In genomic region chr15:90188914-90189748, GRCh38 we compare ENCODE assay signal across 2 cellular contexts.
TF ChIP-seq lines count a peak whose summit lies in the region.

No MANE protein-coding gene starts in this region.

TF ChIP-seq in GM12891, 5 proteins besides CTCF, POLR2A, EP300 and RAD21:
- TF ChIP-seq SPI1 (IDR thresholded peaks at IDR 0.05; ENCODE audit: low read depth, low read length) = peak; percentile 69
- TF ChIP-seq POLR2AphosphoS5 (IDR thresholded peaks at IDR 0.05; ENCODE audit: low read depth, low read length) = no peak

TF ChIP-seq in GM12878, 131 proteins besides CTCF, POLR2A, EP300 and RAD21:
- TF ChIP-seq IKZF2 (IDR thresholded peaks at IDR 0.05) = peak; percentile 42 to 65; a peak in 2 of 4 replicates
- no peak for TF ChIP-seq SMAD5 (IDR thresholded peaks at IDR 0.05; ENCODE audit: low read depth)
- TF ChIP-seq RUNX3 (IDR thresholded peaks at IDR 0.05; ENCODE audit: low read length) = no peak
- TF ChIP-seq BMI1 (IDR thresholded peaks at IDR 0.05; ENCODE audit: borderline replicate concordance) = no peak
- no peak for TF ChIP-seq NFYA (IDR thresholded peaks at IDR 0.05; ENCODE audit: borderline replicate concordance, low read depth, low read length)
- no peak for TF ChIP-seq RAD51 (IDR thresholded peaks at IDR 0.05)
- TF ChIP-seq SUZ12 (IDR thresholded peaks at IDR 0.05; ENCODE audit: unreplicated experiment) = no peak
- TF ChIP-seq STAT1 (conservative IDR thresholded peaks at IDR 0.05) = no peak
- peak in 1 of 2 experiments; percentile 64; a peak in 2 of 4 replicates for TF ChIP-seq ETV6 (conservative IDR thresholded peaks at IDR 0.05 in 1 of 2, IDR thresholded peaks at IDR 0.05 in 1 of 2; ENCODE audit: borderline replicate concordance in 1 of 2, low read depth in 1 of 2)
- TF ChIP-seq HDAC6 (IDR thresholded peaks at IDR 0.05; ENCODE audit: unreplicated experiment) = no peak
- TF ChIP-seq ZZZ3 (IDR thresholded peaks at IDR 0.05; ENCODE audit: control insufficient read depth, insufficient read length, low read depth) = no peak
- TF ChIP-seq ZBTB33 (IDR thresholded peaks at IDR 0.05) = no peak
- no peak for TF ChIP-seq SIX5 (IDR thresholded peaks at IDR 0.05; ENCODE audit: low read depth, low read length, severe bottlenecking)
- TF ChIP-seq E2F8 (IDR thresholded peaks at IDR 0.05; ENCODE audit: low read depth, partially characterized antibody) = no peak
- TF ChIP-seq ZNF687 (IDR thresholded peaks at IDR 0.05) = no peak
- no peak for TF ChIP-seq ZBED1 (IDR thresholded peaks at IDR 0.05; ENCODE audit: borderline replicate concordance)
- peak; percentile 53; the same call in 1 of the 2 replicates for TF ChIP-seq SPI1 (IDR thresholded peaks at IDR 0.05; ENCODE audit: borderline replicate concordance, insufficient read depth, low read depth, low read length)
- TF ChIP-seq ATF3 (IDR thresholded peaks at IDR 0.05; ENCODE audit: borderline replicate concordance, extremely low read depth, low read depth, low read length) = no peak
- no peak for TF ChIP-seq IRF3 (IDR thresholded peaks at IDR 0.05)
- no peak for TF ChIP-seq ZNF217 (IDR thresholded peaks at IDR 0.05)
- no peak for TF ChIP-seq PRDM15 (CRISPR knock-in tag; IDR thresholded peaks at IDR 0.05)
- TF ChIP-seq NRF1 (conservative IDR thresholded peaks at IDR 0.05; ENCODE audit: low read depth, low read length) = no peak
- no peak for TF ChIP-seq SMC3 (IDR thresholded peaks at IDR 0.05; ENCODE audit: borderline replicate concordance, low read length)
- TF ChIP-seq HDGF (IDR thresholded peaks at IDR 0.05) = peak; percentile 37; the same call in 1 of the 2 replicates
- no peak for TF ChIP-seq MLLT1 (IDR thresholded peaks at IDR 0.05)
- TF ChIP-seq ATF7 (IDR thresholded peaks at IDR 0.05; ENCODE audit: low read depth) = no peak
- TF ChIP-seq RFX5 (IDR thresholded peaks at IDR 0.05; ENCODE audit: low read depth, low read length) = no peak
- no peak for TF ChIP-seq CBX5 (IDR thresholded peaks at IDR 0.05; ENCODE audit: low read depth)
- no peak for TF ChIP-seq BHLHE40 (IDR thresholded peaks at IDR 0.05; ENCODE audit: borderline replicate concordance in 1 of 2, low read depth in 2 of 2, low read length in 1 of 2)
- no peak for TF ChIP-seq ATF2 (IDR thresholded peaks at IDR 0.05; ENCODE audit: low read length)
- TF ChIP-seq ZNF207 (IDR thresholded peaks at IDR 0.05; ENCODE audit: borderline replicate concordance) = no peak
